29 cellular contexts compared by ENCODE assay signal in the genomic region with DNA sequence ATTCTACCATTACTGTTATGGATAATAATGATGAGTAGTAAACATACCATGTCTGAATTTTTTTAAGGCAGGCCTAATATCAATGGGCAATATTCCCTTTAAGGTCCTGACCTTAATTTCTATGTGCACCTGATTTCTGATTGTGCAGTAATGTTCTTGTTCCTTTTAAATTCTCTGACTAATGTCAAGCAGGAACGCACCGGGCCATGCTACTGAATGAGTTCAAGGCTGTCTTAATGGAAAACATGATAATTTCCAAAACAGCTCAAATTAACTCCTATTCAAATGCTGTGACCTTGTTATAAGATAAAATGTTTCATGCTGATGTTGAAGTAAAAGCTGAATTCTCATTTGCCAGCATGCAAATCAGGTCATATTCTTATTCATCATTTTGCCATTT. TPM values are rescaled to one million over a fixed set of nuclear protein-coding genes. Genes with fewer than 3 reads are reported as not detected.
"Had no signal": no experiment of that assay in that cellular context is flagged by ENCODE, and none has a peak within 500 bp of the region (broad histone marks: within the 10 kb centered on the region; RNA-seq: fewer than 3 reads in every experiment).

No MANE protein-coding gene starts in this region.

- ATAC-seq: natural killer cell treated with Interleukin-12 subunit alpha and Interleukin-12 subunit beta and Interleukin-15 and Interleukin-18, amount 100 ng/mL, for 72 hours; psoas muscle; right cardiac atrium; right lobe of liver; stimulated activated effector memory CD8-positive, alpha-beta T cell treated with anti-CD3 and anti-CD28 coated beads, Interleukin-12 subunit alpha, Interleukin-12 subunit beta, amount 100 ng/mL, for 72 hours; stimulated activated naive B cell treated with anti-CD40 and anti-IgM and Interleukin-4, amounts not matched to agents 10 μg/mL and 1 μg/mL and 100 μg/mL, for 72 hours had no signal

- FAIRE-seq: small intestine had no signal

- DNase-seq: nephron progenitor cell; nucleus accumbens; ovary; psoas muscle; right cardiac atrium; right lobe of liver; sigmoid colon; small intestine; stimulated activated CD4-positive, alpha-beta T cell treated with anti-CD3 and anti-CD28 coated beads, Interleukin-15, amount 100 ng/mL, for 24 hours; stimulated activated CD4-positive, alpha-beta T cell treated with anti-CD3 and anti-CD28 coated beads, Interleukin-2, amount 100 ng/mL, for 24 hours; stimulated activated CD4-positive, alpha-beta T cell treated with anti-CD3 and anti-CD28 coated beads, Interleukin-2, amount 100 ng/mL, for 48 hours; stimulated activated CD4-positive, alpha-beta T cell treated with anti-CD3 and anti-CD28 coated beads, Interleukin-4, amount 100 ng/mL, for 24 hours; stimulated activated naive B cell treated with anti-CD40 and anti-IgM and Interleukin-4, amounts not matched to agents 10 μg/mL and 1 μg/mL and 100 μg/mL, for 72 hours; stimulated activated naive CD4-positive, alpha-beta T cell treated with Interleukin-2 at 50 U/mL for 16 hours; stomach; thyroid gland; trophoblast cell; upper lobe of left lung had no signal

- H3K27me3 ChIP-seq: neutrophil, ovary, right lobe of liver, sigmoid colon, stomach, thyroid gland, tibial nerve, upper lobe of left lung, vagina had no signal

- H3K27ac Mint-ChIP-seq: natural killer cell treated with Interleukin-12 subunit alpha and Interleukin-12 subunit beta and Interleukin-15 and Interleukin-18, amount 100 ng/mL, for 72 hours; nephron progenitor cell; progenitor cell of endocrine pancreas; stimulated activated effector memory CD8-positive, alpha-beta T cell treated with anti-CD3 and anti-CD28 coated beads, Interleukin-12 subunit alpha, Interleukin-12 subunit beta, amount 100 ng/mL, for 72 hours; stimulated activated naive B cell treated with anti-CD40 and anti-IgM and Interleukin-4, amounts not matched to agents 10 μg/mL and 1 μg/mL and 100 μg/mL, for 72 hours; stimulated activated naive CD8-positive, alpha-beta T cell treated with anti-CD3 and anti-CD28 coated beads, Interleukin-15, Interleukin-2, amounts not matched to agents 100 ng/mL and 50 ng/mL, for 24 hours had no signal

- H2AFZ ChIP-seq: parathyroid adenoma had no signal

- H3K36me3 ChIP-seq: neutrophil, ovary, right lobe of liver, thoracic aorta, thyroid gland, upper lobe of left lung, vagina had no signal

- H3K27ac ChIP-seq: neutrophil, ovary, parathyroid adenoma, psoas muscle, right lobe of liver, sigmoid colon, stomach, thoracic aorta, thyroid gland, tibial nerve, upper lobe of left lung, vagina had no signal

- H3K4me3 Mint-ChIP-seq: natural killer cell treated with Interleukin-12 subunit alpha and Interleukin-12 subunit beta and Interleukin-15 and Interleukin-18, amount 100 ng/mL, for 72 hours; nephron progenitor cell; neural crest cell; stimulated activated effector memory CD8-positive, alpha-beta T cell treated with anti-CD3 and anti-CD28 coated beads, Interleukin-12 subunit alpha, Interleukin-12 subunit beta, amount 100 ng/mL, for 72 hours; stimulated activated naive B cell treated with anti-CD40 and anti-IgM and Interleukin-4, amounts not matched to agents 10 μg/mL and 1 μg/mL and 100 μg/mL, for 72 hours; stimulated activated naive CD8-positive, alpha-beta T cell treated with anti-CD3 and anti-CD28 coated beads, Interleukin-15, Interleukin-2, amounts not matched to agents 100 ng/mL and 50 ng/mL, for 24 hours had no signal

- H3K4me1 Mint-ChIP-seq: nephron progenitor cell; neural crest cell; stimulated activated effector memory CD8-positive, alpha-beta T cell treated with anti-CD3 and anti-CD28 coated beads, Interleukin-12 subunit alpha, Interleukin-12 subunit beta, amount 100 ng/mL, for 72 hours; stimulated activated naive B cell treated with anti-CD40 and anti-IgM and Interleukin-4, amounts not matched to agents 10 μg/mL and 1 μg/mL and 100 μg/mL, for 72 hours had no signal

- H3K9me3 ChIP-seq: neutrophil, ovary, right lobe of liver, sigmoid colon, thyroid gland, vagina had no signal

- H3K4me3 ChIP-seq: ovary, psoas muscle, right lobe of liver, sigmoid colon, stomach, thoracic aorta, thyroid gland, tibial nerve, upper lobe of left lung, vagina had no signal

- H3K27me3 Mint-ChIP-seq: natural killer cell treated with Interleukin-12 subunit alpha and Interleukin-12 subunit beta and Interleukin-15 and Interleukin-18, amount 100 ng/mL, for 72 hours; progenitor cell of endocrine pancreas; stimulated activated naive B cell treated with anti-CD40 and anti-IgM and Interleukin-4, amounts not matched to agents 10 μg/mL and 1 μg/mL and 100 μg/mL, for 72 hours; stimulated activated naive CD8-positive, alpha-beta T cell treated with anti-CD3 and anti-CD28 coated beads, Interleukin-15, Interleukin-2, amounts not matched to agents 100 ng/mL and 50 ng/mL, for 24 hours had no signal

- H3K4me1 ChIP-seq: parathyroid adenoma, psoas muscle, right lobe of liver, sigmoid colon, stomach, thyroid gland, tibial nerve, upper lobe of left lung, vagina had no signal

- H3K9ac ChIP-seq: parathyroid adenoma had no signal

RNA-seq across cellular contexts. Expression of gene TAS2R46, which starts 6.8 kb away (rescaled TPM):
- polyA plus RNA-seq: ovary, right cardiac atrium, small intestine, stomach had no signal

RNA-seq across cellular contexts. Expression of gene TAS2R43, which starts 36.8 kb away (rescaled TPM):
- total RNA-seq: renal cortical epithelial cell, right cardiac atrium had no signal
- polyA plus RNA-seq: right cardiac atrium, sigmoid colon, stomach had no signal
